Comparison of ENCODE assay signal across 11 cellular contexts in the genomic region with DNA sequence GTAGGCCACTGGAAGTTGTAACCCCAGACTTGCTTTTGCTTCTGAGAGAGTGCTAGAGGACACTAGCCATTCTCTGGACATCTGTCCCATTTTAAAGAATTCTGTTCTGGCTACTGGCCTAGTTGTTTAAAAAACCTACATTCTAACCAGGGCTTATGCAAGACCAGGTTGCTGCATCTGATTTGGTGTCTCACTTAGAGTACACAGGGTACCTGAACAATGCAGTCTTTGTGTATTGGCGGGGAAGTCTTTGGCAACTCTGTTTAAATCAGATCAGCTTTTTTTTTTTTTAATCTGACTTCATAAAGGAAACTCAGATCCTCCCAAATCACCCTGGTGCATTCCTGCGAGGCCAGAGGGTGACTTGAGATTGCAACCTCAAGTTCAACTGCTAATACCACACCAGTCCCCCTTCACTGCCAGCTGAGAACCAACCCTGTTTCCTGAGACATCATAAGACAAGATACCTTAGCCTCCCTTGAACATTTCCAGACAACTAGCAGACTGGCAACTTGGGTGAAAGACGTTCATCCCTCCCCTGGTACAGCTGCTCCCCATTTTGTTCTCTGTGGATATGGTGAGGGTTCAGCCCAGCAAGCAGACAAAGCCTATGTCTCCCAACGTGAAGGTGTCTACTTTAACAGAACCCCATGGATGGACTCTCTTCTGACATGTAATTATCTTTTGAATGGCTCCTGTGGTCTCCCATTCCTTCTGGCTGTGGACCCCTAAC. TPM values are rescaled to one million over a fixed set of nuclear protein-coding genes. Genes with fewer than 3 reads are reported as not detected.
DNase-seq lines count a peak whose midpoint lies in the region; ATAC-seq and TF ChIP-seq lines count a peak whose summit lies in the region.
"Had no signal": no experiment of that assay in that cellular context is flagged by ENCODE, and none has a peak within 500 bp of the region (broad histone marks: within the 10 kb centered on the region; RNA-seq: fewer than 3 reads in every experiment).

No MANE protein-coding gene starts in this region.

- H3K9me3 Mint-ChIP-seq in T-helper 2 cell treated with Interferon-gamma antibody and Interleukin-4, amounts not matched to agents 5 μg/mL and 100 μg/mL, for 36 hours: no peaks in the 10 kb centered on the region
- H3K9me3 Mint-ChIP-seq in activated T-helper 1 cell treated with anti-CD3 and anti-CD28 coated beads, Interleukin-12 subunit alpha, Interleukin-12 subunit beta, Interleukin-2, Interleukin-4 antibody, amounts not matched to agents 30 ng/mL and 10 ng/mL and 1 ng/mL, durations not matched to agents 14 hours and 24 hours and 36 hours: no peaks in the 10 kb centered on the region
- H3K9me3 Mint-ChIP-seq in immature natural killer cell: no peaks in the 10 kb centered on the region

- no peaks in the 10 kb centered on the region for H3K27me3 ChIP-seq in gastrocnemius medialis
- H3K27me3 ChIP-seq: left lung had no signal

- H3K4me3 ChIP-seq in gastrocnemius medialis: no peak overlapping the region
- H3K4me3 ChIP-seq: left lung had no signal

- in situ Hi-C loops in gastrocnemius medialis (cut with MboI; ENCODE audit: low sequenced_read_pairs in 4 of 4): loop anchor here (5.0 to 25.0 kb wide), 4 partner anchors 55 to 112 kb away; no protein-coding TSS in a partner anchor

- peaks cover 0 to 40% of the 10 kb centered on the region in 2 donors for H3K36me3 ChIP-seq in gastrocnemius medialis

- TF ChIP-seq CTCF in gastrocnemius medialis (IDR thresholded peaks at IDR 0.05 in 4 of 5, conservative IDR thresholded peaks at IDR 0.05 in 1 of 5): no peak

- peaks cover 46% of the 10 kb centered on the region for H3K36me3 Mint-ChIP-seq in T-helper 2 cell treated with Interferon-gamma antibody and Interleukin-4, amounts not matched to agents 5 μg/mL and 100 μg/mL, for 36 hours (ENCODE audit: low read depth)
- peaks cover 47% of the 10 kb centered on the region for H3K36me3 Mint-ChIP-seq in activated T-helper 1 cell treated with anti-CD3 and anti-CD28 coated beads, Interleukin-12 subunit alpha, Interleukin-12 subunit beta, Interleukin-2, Interleukin-4 antibody, amounts not matched to agents 30 ng/mL and 10 ng/mL and 1 ng/mL, durations not matched to agents 14 hours and 24 hours and 36 hours (ENCODE audit: low read depth)
- H3K36me3 Mint-ChIP-seq in immature natural killer cell: peaks cover 3 to 23% (median 15%) of the 10 kb centered on the region in 3 donors

- intact Hi-C loops in activated T-helper 1 cell treated with anti-CD3 and anti-CD28 coated beads, Interleukin-12 subunit alpha, Interleukin-12 subunit beta, Interleukin-2, Interleukin-4 antibody, amounts not matched to agents 30 ng/mL and 10 ng/mL and 1 ng/mL, durations not matched to agents 14 hours and 24 hours and 36 hours (cut with micrococcal nuclease): no loop called here
- intact Hi-C loops in gastrocnemius medialis (cut with DNase I; ENCODE audit: low total_unique reads): no loop called here

- H3K9me3 ChIP-seq in gastrocnemius medialis: no peaks in the 10 kb centered on the region
- H3K9me3 ChIP-seq: left lung had no signal

- H3K27ac Mint-ChIP-seq in T-helper 2 cell treated with Interferon-gamma antibody and Interleukin-4, amounts not matched to agents 5 μg/mL and 100 μg/mL, for 36 hours: peak overlapping the region; percentile 47
- H3K27ac Mint-ChIP-seq in activated T-helper 1 cell treated with anti-CD3 and anti-CD28 coated beads, Interleukin-12 subunit alpha, Interleukin-12 subunit beta, Interleukin-2, Interleukin-4 antibody, amounts not matched to agents 30 ng/mL and 10 ng/mL and 1 ng/mL, durations not matched to agents 14 hours and 24 hours and 36 hours: peak overlapping the region; percentile 10
- H3K27ac Mint-ChIP-seq in immature natural killer cell: peak overlapping the region; percentile 39 to 90 (median 74)

- H3K4me3 Mint-ChIP-seq in T-helper 2 cell treated with Interferon-gamma antibody and Interleukin-4, amounts not matched to agents 5 μg/mL and 100 μg/mL, for 36 hours: no peak overlapping the region
- no peak overlapping the region for H3K4me3 Mint-ChIP-seq in activated T-helper 1 cell treated with anti-CD3 and anti-CD28 coated beads, Interleukin-12 subunit alpha, Interleukin-12 subunit beta, Interleukin-2, Interleukin-4 antibody, amounts not matched to agents 30 ng/mL and 10 ng/mL and 1 ng/mL, durations not matched to agents 14 hours and 24 hours and 36 hours
- no peak overlapping the region for H3K4me3 Mint-ChIP-seq in immature natural killer cell

- H3K27me3 Mint-ChIP-seq in T-helper 2 cell treated with Interferon-gamma antibody and Interleukin-4, amounts not matched to agents 5 μg/mL and 100 μg/mL, for 36 hours (ENCODE audit: low read depth): no peaks in the 10 kb centered on the region
- H3K27me3 Mint-ChIP-seq in activated T-helper 1 cell treated with anti-CD3 and anti-CD28 coated beads, Interleukin-12 subunit alpha, Interleukin-12 subunit beta, Interleukin-2, Interleukin-4 antibody, amounts not matched to agents 30 ng/mL and 10 ng/mL and 1 ng/mL, durations not matched to agents 14 hours and 24 hours and 36 hours (ENCODE audit: insufficient read depth): no peaks in the 10 kb centered on the region
- H3K27me3 Mint-ChIP-seq in immature natural killer cell (ENCODE audit: low read depth in 3 of 3): peaks cover 8 to 19% (median 15%) of the 10 kb centered on the region in 3 donors

- no peak for ATAC-seq in gastrocnemius medialis
- ATAC-seq in HG02759 (IDR thresholded peaks at IDR 0.05; ENCODE audit: unreplicated experiment): no peak
- ATAC-seq in GM21515 (IDR thresholded peaks at IDR 0.05; ENCODE audit: unreplicated experiment): no peak
- ATAC-seq: HCT116, left lung had no signal

- H3K4me1 Mint-ChIP-seq in T-helper 2 cell treated with Interferon-gamma antibody and Interleukin-4, amounts not matched to agents 5 μg/mL and 100 μg/mL, for 36 hours (ENCODE audit: low read depth): peaks cover 8% of the 10 kb centered on the region
- H3K4me1 Mint-ChIP-seq in activated T-helper 1 cell treated with anti-CD3 and anti-CD28 coated beads, Interleukin-12 subunit alpha, Interleukin-12 subunit beta, Interleukin-2, Interleukin-4 antibody, amounts not matched to agents 30 ng/mL and 10 ng/mL and 1 ng/mL, durations not matched to agents 14 hours and 24 hours and 36 hours (ENCODE audit: low read depth): peaks cover 43% of the 10 kb centered on the region
- H3K4me1 Mint-ChIP-seq in immature natural killer cell: peaks cover 21 to 55% of the 10 kb centered on the region in 2 donors

- H3K4me1 ChIP-seq in gastrocnemius medialis: peaks cover 29 to 36% of the 10 kb centered on the region in 2 donors

- peak overlapping the region; percentile 19 to 74 (median 48) for H3K27ac ChIP-seq in gastrocnemius medialis

- no peak for TF ChIP-seq POLR2A in gastrocnemius medialis (IDR thresholded peaks at IDR 0.05)

- DNase-seq in T-helper 2 cell treated with Interferon-gamma antibody and Interleukin-4, amounts not matched to agents 5 μg/mL and 100 μg/mL, for 36 hours (ENCODE audit: low spot score): no peak
- no peak for DNase-seq in T-helper 2 cell
- no peak for DNase-seq in activated T-helper 1 cell treated with anti-CD3 and anti-CD28 coated beads, Interleukin-12 subunit alpha, Interleukin-12 subunit beta, Interleukin-2, Interleukin-4 antibody, amounts not matched to agents 30 ng/mL and 10 ng/mL and 1 ng/mL, durations not matched to agents 14 hours and 24 hours and 36 hours (ENCODE audit: low spot score)
- no peak for DNase-seq in immature natural killer cell
- no peak for DNase-seq in gastrocnemius medialis
- DNase-seq in COLO668 (lab: John Stamatoyannopoulos, UW; ENCODE audit: unreplicated experiment): no peak
- DNase-seq: left lung, NCI-H1694 had no signal

RNA-seq across cellular contexts. Expression of a gene that starts 27.0 kb away (rescaled TPM):
- total RNA-seq in activated T-helper 1 cell treated with anti-CD3 and anti-CD28 coated beads, Interleukin-12 subunit alpha, Interleukin-12 subunit beta, Interleukin-2, Interleukin-4 antibody, amounts not matched to agents 30 ng/mL and 10 ng/mL and 1 ng/mL, durations not matched to agents 14 hours and 24 hours and 36 hours: 259 and 265 TPM in 2 replicates
- 1,000 to 10,000 TPM in 2 of 3 donors, 100 to 1,000 TPM in 1; 955 to 1,349 (median 1,131) TPM for polyA plus RNA-seq in immature natural killer cell
- 100 to 1,000 TPM; 318 to 499 (median 476) TPM for total RNA-seq in gastrocnemius medialis

RNA-seq across cellular contexts. Expression of a gene that starts 35.3 kb away (rescaled TPM):
- total RNA-seq in activated T-helper 1 cell treated with anti-CD3 and anti-CD28 coated beads, Interleukin-12 subunit alpha, Interleukin-12 subunit beta, Interleukin-2, Interleukin-4 antibody, amounts not matched to agents 30 ng/mL and 10 ng/mL and 1 ng/mL, durations not matched to agents 14 hours and 24 hours and 36 hours: 76.3 and 77.2 TPM in 2 replicates
- 10 to 100 TPM; 14.9 to 50.9 (median 38.2) TPM for polyA plus RNA-seq in immature natural killer cell
- total RNA-seq in gastrocnemius medialis: 1 to 10 TPM in 1 of 4 donors, under 1 TPM in 3; 0.25 to 2.1 (median 0.66) TPM

Comparison
In these comparisons a context has a peak if more than half of its experiments do, and no peak if none do; other contexts are left out.
1. H3K27ac Mint-ChIP-seq: peak in every context shown above with its lines; median percentile 74 in immature natural killer cell; 47 in T-helper 2 cell treated with Interferon-gamma antibody and Interleukin-4, amounts not matched to agents 5 μg/mL and 100 μg/mL, for 36 hours; 10 in activated T-helper 1 cell treated with anti-CD3 and anti-CD28 coated beads, Interleukin-12 subunit alpha, Interleukin-12 subunit beta, Interleukin-2, Interleukin-4 antibody, amounts not matched to agents 30 ng/mL and 10 ng/mL and 1 ng/mL, durations not matched to agents 14 hours and 24 hours and 36 hours.
2. RNA of a gene that starts 35.3 kb away (total RNA-seq): 76.3 to 77.2 TPM in activated T-helper 1 cell treated with anti-CD3 and anti-CD28 coated beads, Interleukin-12 subunit alpha, Interleukin-12 subunit beta, Interleukin-2, Interleukin-4 antibody, amounts not matched to agents 30 ng/mL and 10 ng/mL and 1 ng/mL, durations not matched to agents 14 hours and 24 hours and 36 hours; 0.25 to 2.1 TPM in gastrocnemius medialis; every median in the first group is over 10 times any median in the second.